Comparison of ENCODE assay signal across 1 cellular context in the genomic region with DNA sequence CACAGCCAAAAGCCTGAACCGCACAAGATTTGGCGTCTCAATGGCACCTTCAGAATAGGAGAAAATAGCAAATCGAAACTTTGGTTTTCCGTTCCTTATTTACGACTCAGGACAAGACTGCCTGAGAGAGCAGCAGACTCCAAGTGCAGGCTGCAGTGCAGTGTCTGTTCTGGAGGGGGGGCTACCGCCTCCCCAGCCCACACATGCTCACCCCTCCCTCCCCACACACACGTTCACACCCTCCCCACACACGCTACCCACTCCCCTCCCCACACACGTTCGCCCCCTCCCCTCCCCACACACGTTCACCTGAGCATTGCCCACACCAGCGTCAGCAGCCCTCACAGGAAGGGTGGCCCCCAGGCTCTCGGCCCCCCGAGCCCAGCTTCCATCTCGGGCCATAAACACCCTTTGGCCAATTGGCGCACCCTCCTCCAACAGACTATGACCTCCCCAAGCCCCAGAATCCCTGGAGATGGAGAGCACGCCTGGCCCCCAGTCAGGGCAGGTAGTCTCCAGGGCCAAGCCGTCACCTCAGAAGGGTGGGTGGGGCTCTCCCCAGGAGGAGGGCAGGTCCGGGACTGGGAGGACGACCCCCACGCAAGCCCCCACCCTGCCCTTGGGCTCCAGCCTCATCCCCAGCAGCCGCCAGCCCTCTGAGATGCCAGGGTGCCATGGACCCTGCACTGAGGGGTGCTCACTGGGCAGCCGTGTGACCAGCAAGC.
TF ChIP-seq lines count a peak whose summit lies in the region.

No MANE protein-coding gene starts in this region.

TF ChIP-seq in HepG2, 621 proteins besides CTCF, POLR2A, EP300 and RAD21 (continued from another document):
- TF ChIP-seq, protein P1, sequence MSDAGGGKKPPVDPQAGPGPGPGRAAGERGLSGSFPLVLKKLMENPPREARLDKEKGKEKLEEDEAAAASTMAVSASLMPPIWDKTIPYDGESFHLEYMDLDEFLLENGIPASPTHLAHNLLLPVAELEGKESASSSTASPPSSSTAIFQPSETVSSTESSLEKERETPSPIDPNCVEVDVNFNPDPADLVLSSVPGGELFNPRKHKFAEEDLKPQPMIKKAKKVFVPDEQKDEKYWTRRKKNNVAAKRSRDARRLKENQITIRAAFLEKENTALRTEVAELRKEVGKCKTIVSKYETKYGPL (CRISPR knock-in tag; IDR thresholded peaks at IDR 0.05) = no peak
- TF ChIP-seq GABPB1 (CRISPR knock-in tag; IDR thresholded peaks at IDR 0.05) (no peak), RFXANK (CRISPR knock-in tag; IDR thresholded peaks at IDR 0.05) (no peak), ZNF253 (CRISPR knock-in tag; IDR thresholded peaks at IDR 0.05; ENCODE audit: borderline replicate concordance) (no peak), MTA3 (CRISPR knock-in tag; IDR thresholded peaks at IDR 0.05) (no peak), BORCS8-MEF2B (CRISPR knock-in tag; IDR thresholded peaks at IDR 0.05) (no peak), ZNF251 (CRISPR knock-in tag; IDR thresholded peaks at IDR 0.05) (no peak), ATF5 (CRISPR knock-in tag; IDR thresholded peaks at IDR 0.05; ENCODE audit: low read depth) (no peak), ZNF431 (CRISPR knock-in tag; IDR thresholded peaks at IDR 0.05; ENCODE audit: borderline replicate concordance, low read depth) (no peak)
